Comparison of ENCODE assay signal across 9 cellular contexts in the genomic region with DNA sequence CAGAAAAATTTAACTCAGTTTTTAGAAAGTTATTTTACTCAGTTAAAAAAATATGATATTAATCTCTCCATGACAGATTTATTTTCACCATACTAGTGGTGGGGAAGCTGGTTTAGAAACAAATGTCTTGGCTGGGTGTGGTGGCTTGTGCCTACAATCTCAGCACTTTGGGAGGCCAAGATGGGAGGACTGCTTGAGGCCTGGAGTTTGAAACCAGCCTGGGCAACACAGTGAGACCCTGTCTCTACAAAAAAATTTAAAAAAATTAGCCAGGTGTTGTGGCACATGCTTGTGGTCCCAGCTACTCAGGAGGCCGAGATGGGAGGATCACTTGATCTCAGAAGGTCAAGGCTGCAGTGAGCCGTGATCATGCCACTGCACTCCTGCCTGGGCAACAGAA.
"Had no signal": no experiment of that assay in that cellular context is flagged by ENCODE, and none has a peak within 500 bp of the region (broad histone marks: within the 10 kb centered on the region; RNA-seq: fewer than 3 reads in every experiment).

No MANE protein-coding gene starts in this region.

- H3K4me1 ChIP-seq: HAP-1 had no signal

- H3K9me3 ChIP-seq: HAP-1 had no signal

- H3K27ac Mint-ChIP-seq: GM23338, H9, HFFc6 had no signal

- H3K9me3 Mint-ChIP-seq: GM23338, H9, HFFc6 had no signal

- DNase-seq: GM23248, GOT3, H7, H9, HCEC 1CT, HFFc6 had no signal

- H3K27ac ChIP-seq: GM23248 had no signal

- H3K4me3 ChIP-seq: GM23248, GM23338, HAP-1 had no signal

- H3K4me3 Mint-ChIP-seq: GM23338, H9, HFFc6 had no signal

- ATAC-seq: GM23338, HCT116 had no signal
